In genomic region chr3:71142440-71143161, GRCh38 we compare ENCODE assay signal across 10 cellular contexts.
DNase-seq lines count a peak whose midpoint lies in the region; ATAC-seq and TF ChIP-seq lines count a peak whose summit lies in the region.
"Had no signal": no experiment of that assay in that cellular context is flagged by ENCODE, and none has a peak within 500 bp of the region (broad histone marks: within the 10 kb centered on the region; RNA-seq: fewer than 3 reads in every experiment).

No MANE protein-coding gene starts in this region.

- no peak for TF ChIP-seq POLR2A in lower leg skin (IDR thresholded peaks at IDR 0.05)

- H3K4me3 ChIP-seq in muscle layer of duodenum (ENCODE audit: low read depth in 1 of 2, low read length in 2 of 2) = no peak overlapping the region
- no peak overlapping the region for H3K4me3 ChIP-seq in lower leg skin (ENCODE audit: low read depth, poor library complexity, severe bottlenecking)

- H3K9me3 Mint-ChIP-seq in Calu3 (ENCODE audit: low read depth, unreplicated experiment) = no peaks in the 10 kb centered on the region
- H3K9me3 Mint-ChIP-seq in activated naive CD8-positive, alpha-beta T cell (ENCODE audit: low read depth) = no peaks in the 10 kb centered on the region
- H3K9me3 Mint-ChIP-seq: dendritic cell treated with granulocyte-macrophage colony-stimulating factor and Interleukin-4, amounts not matched to agents 40 ng/mL and 50 ng/mL, for 4 days had no signal

- CTCF ChIA-PET in Calu3 (lab: Charles Lee) = interaction anchor here (0.6 to 0.9 kb wide), 3 partner anchors 12 to 646 kb away, joined by 3 to 6 read pairs (median 5); no protein-coding TSS in a partner anchor

- H3K36me3 Mint-ChIP-seq in Calu3 (ENCODE audit: insufficient read depth, unreplicated experiment) = peaks cover 5% of the 10 kb centered on the region
- H3K36me3 Mint-ChIP-seq in activated naive CD8-positive, alpha-beta T cell = peaks cover 32% of the 10 kb centered on the region

- H3K4me1 Mint-ChIP-seq in Calu3 (ENCODE audit: low read depth, unreplicated experiment) = peaks cover 34% of the 10 kb centered on the region
- H3K4me1 Mint-ChIP-seq in activated naive CD8-positive, alpha-beta T cell (ENCODE audit: low read depth) = peaks cover 70% of the 10 kb centered on the region

- no peaks in the 10 kb centered on the region for H3K36me3 ChIP-seq in muscle layer of duodenum (ENCODE audit: control insufficient read depth in 1 of 2, insufficient read depth in 2 of 2, low read length in 2 of 2)

- H3K4me3 Mint-ChIP-seq in Calu3 (ENCODE audit: low read depth, unreplicated experiment) = no peak overlapping the region
- H3K4me3 Mint-ChIP-seq in activated naive CD8-positive, alpha-beta T cell = no peak overlapping the region
- H3K4me3 Mint-ChIP-seq: dendritic cell treated with granulocyte-macrophage colony-stimulating factor and Interleukin-4, amounts not matched to agents 40 ng/mL and 50 ng/mL, for 4 days had no signal

- no TSS peak for BruUV-seq in Calu3 (replicated peaks; lab: Mats Ljungman, UMichigan)

- 62 to 67% methylated on average over 7 of the region's 7 CpGs for WGBS in lower leg skin, 2 donors

- intact Hi-C loops in Calu3 (cut with micrococcal nuclease; ENCODE audit: unreplicated experiment) = no loop called here
- intact Hi-C loops in lower leg skin (cut with DNase I; ENCODE audit: low total_unique reads) = no loop called here

- H3K27ac ChIP-seq in muscle layer of duodenum (ENCODE audit: low read length) = peak overlapping the region; percentile 70
- no peak overlapping the region for H3K27ac ChIP-seq in substantia nigra (ENCODE audit: low read depth, low read length, poor library complexity, severe bottlenecking)

- peak overlapping the region; percentile 56 for H3K27ac Mint-ChIP-seq in Calu3 (ENCODE audit: unreplicated experiment)
- peak overlapping the region; percentile 83 for H3K27ac Mint-ChIP-seq in activated naive CD8-positive, alpha-beta T cell

- DNase-seq in Calu3 (no peak), KBM-7 (peak; percentile 60), NCI-H1417 treated with DMSO at 0.1 percent for 48 hours (lab: John Stamatoyannopoulos, UW) (no peak), lower leg skin (ENCODE audit: low spot score in 2 of 2) (no peak), substantia nigra (lab: John Stamatoyannopoulos, UW) (no peak)

- no peaks in the 10 kb centered on the region for H3K27me3 ChIP-seq in muscle layer of duodenum (ENCODE audit: low read depth, low read length)

- H3K27me3 Mint-ChIP-seq in Calu3 (ENCODE audit: unreplicated experiment) = no peaks in the 10 kb centered on the region
- no peaks in the 10 kb centered on the region for H3K27me3 Mint-ChIP-seq in activated naive CD8-positive, alpha-beta T cell
- H3K27me3 Mint-ChIP-seq: dendritic cell treated with granulocyte-macrophage colony-stimulating factor and Interleukin-4, amounts not matched to agents 40 ng/mL and 50 ng/mL, for 4 days had no signal

- TF ChIP-seq CTCF in Calu3 (IDR thresholded peaks at IDR 0.05; ENCODE audit: unreplicated experiment) (no peak), lower leg skin (IDR thresholded peaks at IDR 0.05) (no peak)

- H3K9me3 ChIP-seq in muscle layer of duodenum (ENCODE audit: control insufficient read depth in 1 of 2, low read length in 2 of 2) = no peaks in the 10 kb centered on the region

- in situ Hi-C loops in KBM-7 (cut with MboI; ENCODE audit: low pct_unique_long_range_greater_than_20kb, low sequenced_read_pairs) = no loop called here

- no peak for ATAC-seq in HG02798 (IDR thresholded peaks at IDR 0.05; ENCODE audit: poor library complexity, unreplicated experiment)
- ATAC-seq: Panc1 had no signal

- no peaks in the 10 kb centered on the region for H3K4me1 ChIP-seq in muscle layer of duodenum (ENCODE audit: control insufficient read depth in 1 of 2, insufficient read depth in 2 of 2, low read length in 2 of 2)
